Comparison of ENCODE assay signal across 14 cellular contexts in the genomic region with DNA sequence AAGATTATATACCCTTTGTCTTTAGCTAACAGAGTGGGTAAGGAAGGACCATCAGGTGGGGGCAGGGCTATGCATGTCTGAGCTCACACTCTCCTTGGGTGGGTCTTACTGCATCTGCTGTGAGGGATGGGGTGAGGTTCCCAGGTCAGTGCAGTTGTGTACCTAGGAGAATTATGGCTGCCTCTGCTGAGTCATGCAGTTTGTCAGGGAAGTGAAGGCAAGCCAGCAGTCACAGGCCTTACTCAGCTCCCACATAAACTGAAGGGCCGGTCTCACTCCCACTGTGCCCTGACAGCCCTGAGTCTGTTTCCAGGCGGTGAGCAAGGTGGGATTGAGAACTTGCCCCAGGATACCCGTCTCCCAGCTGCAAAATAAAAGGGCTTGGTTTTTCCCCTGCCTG.
"Had no signal": no experiment of that assay in that cellular context is flagged by ENCODE, and none has a peak within 500 bp of the region (broad histone marks: within the 10 kb centered on the region; RNA-seq: fewer than 3 reads in every experiment).

No MANE protein-coding gene starts in this region.

- H3K27me3 ChIP-seq: neutrophil, transverse colon had no signal

- H3K9me3 ChIP-seq: mucosa of descending colon, neutrophil had no signal

- H3K36me3 ChIP-seq: neutrophil, transverse colon had no signal

- DNase-seq: activated CD4-positive, alpha-beta T cell treated with anti-CD3 and anti-CD28 coated beads, Interleukin-2, amount 50 U/mL, for 1 hour; activated CD8-positive, alpha-beta memory T cell treated with anti-CD3 and anti-CD28 coated beads for 24 hours; activated gamma-delta T cell treated with Interleukin-2 at 50 U/mL for 16 hours; activated naive CD8-positive, alpha-beta T cell treated with anti-CD3 and anti-CD28 coated beads, Interleukin-2, amount 50 U/mL, for 24 hours; islet precursor cell; mucosa of descending colon; naive thymus-derived CD4-positive, alpha-beta T cell; retina; stimulated activated CD4-positive, alpha-beta T cell treated with anti-CD3 and anti-CD28 coated beads, Interleukin-15, amount 100 ng/mL, for 24 hours; stimulated activated CD4-positive, alpha-beta T cell treated with anti-CD3 and anti-CD28 coated beads, Interleukin-4, amount 100 ng/mL, for 24 hours; stimulated activated naive CD4-positive, alpha-beta T cell; transverse colon had no signal

- H3K27ac ChIP-seq: neutrophil, transverse colon had no signal

- H3K4me1 ChIP-seq: transverse colon had no signal

- H3K4me3 ChIP-seq: mucosa of descending colon, transverse colon had no signal

- ATAC-seq: activated naive CD8-positive, alpha-beta T cell treated with anti-CD3 and anti-CD28 coated beads, Interleukin-2, amount 50 U/mL, for 24 hours; left lobe of liver; mucosa of descending colon; naive thymus-derived CD4-positive, alpha-beta T cell had no signal
